Comparison of ENCODE assay signal across 8 cellular contexts in the genomic region with DNA sequence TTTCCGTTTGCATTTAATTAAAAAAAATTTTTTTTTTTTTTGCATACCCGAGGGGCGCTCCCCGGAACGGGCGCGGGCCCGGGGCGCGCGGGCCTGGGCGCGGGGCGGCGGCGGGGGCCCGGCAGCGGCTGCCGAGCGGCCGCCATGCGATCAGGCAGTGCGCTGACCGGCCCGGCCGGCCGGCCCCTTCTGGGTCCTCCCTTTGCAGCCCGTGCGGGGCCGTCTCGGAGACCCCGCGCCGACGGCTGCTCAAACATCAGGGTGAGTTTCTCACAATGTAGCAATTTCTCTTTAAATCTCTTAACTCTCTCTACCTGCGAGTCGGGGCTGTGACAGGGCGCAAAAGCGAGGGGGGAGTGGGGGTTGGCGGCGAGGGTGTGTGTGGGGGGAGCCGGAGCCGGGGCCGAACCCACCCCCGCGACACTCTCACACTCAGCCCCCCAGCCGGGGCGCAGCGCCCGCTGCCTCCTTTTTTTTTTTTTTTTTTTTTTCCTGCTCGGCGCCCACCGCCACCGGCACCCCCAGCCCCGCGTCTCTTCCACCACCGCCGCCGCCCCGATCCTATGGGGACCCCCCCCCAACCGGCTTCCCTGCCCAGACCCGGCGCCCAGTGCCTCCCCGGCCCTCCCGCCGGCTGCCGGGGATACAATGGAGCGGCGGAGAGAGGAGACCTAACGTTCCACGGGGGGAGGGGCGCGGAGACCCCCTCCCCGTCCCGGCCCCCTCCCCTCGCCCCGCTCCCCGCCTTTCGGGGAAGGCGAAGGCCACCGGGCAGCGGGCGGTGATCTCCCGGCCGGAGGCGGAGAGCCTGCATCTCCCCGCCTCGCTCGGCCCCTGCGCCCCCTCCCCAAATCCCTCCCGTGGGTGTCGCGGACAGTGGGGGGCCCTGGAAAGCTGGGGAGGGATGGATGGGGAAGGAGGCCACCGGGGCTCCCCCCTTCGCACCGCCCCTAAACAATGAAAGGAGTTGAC. TPM values are rescaled to one million over a fixed set of nuclear protein-coding genes. Genes with fewer than 3 reads are reported as not detected.
DNase-seq lines count a peak whose midpoint lies in the region; ATAC-seq and TF ChIP-seq lines count a peak whose summit lies in the region.

A gene (plus strand): TSS at position 227 of the 972 bp plus-strand sequence. CDS start 64,441 bp downstream, outside the sequence.

- H3K4me3 ChIP-seq in AG04449 (ENCODE audit: low read depth, low read length) (peak within 1 kb of the TSS; percentile 85), kidney epithelial cell (ENCODE audit: low read depth, low read length) (peak within 1 kb of the TSS; percentile 98)

- ATAC-seq in GM18867 (IDR thresholded peaks at IDR 0.05; ENCODE audit: unreplicated experiment) (peak; percentile 53), HG03095 (IDR thresholded peaks at IDR 0.05; ENCODE audit: unreplicated experiment) (peak; percentile 28)

- TF ChIP-seq CTCF in AG04449 (IDR thresholded peaks at IDR 0.05; ENCODE audit: insufficient read depth, low read length, missing control alignments) (no peak), kidney epithelial cell (IDR thresholded peaks at IDR 0.05; ENCODE audit: insufficient read depth, low read length, poor library complexity, severe bottlenecking) (no peak)

- no peaks in the 10 kb centered on the region for H3K36me3 ChIP-seq in kidney epithelial cell (ENCODE audit: control insufficient read depth, insufficient read depth, low read length)

- CTCF ChIA-PET in AG04449 (lab: Yijun Ruan, JAX), result interaction anchor here (1.1 to 2.2 kb wide), 4 partner anchors 8 to 98 kb away, joined by 3 to 9 read pairs (median 5); a partner anchor contains a TSS

- POLR2A ChIA-PET in AG04449 (lab: Yijun Ruan, JAX), result interaction anchor here (1.4 kb wide), 2 partner anchors 9 to 11 kb away, joined by 5 to 7 read pairs; no protein-coding TSS in a partner anchor

- H3K27me3 ChIP-seq in kidney epithelial cell (ENCODE audit: control insufficient read depth, insufficient read depth, low read length), result no peaks in the 10 kb centered on the region

- DNase-seq in AG04449 (ENCODE audit: low read depth, low spot score) (no peak), NCI-H2196 (lab: John Stamatoyannopoulos, UW; ENCODE audit: unreplicated experiment) (peak; percentile 91), cerebellum (ENCODE audit: low spot score) (peak; percentile 86), kidney epithelial cell (ENCODE audit: low read depth) (no peak)
- peak; percentile 68 to 72 for DNase-seq in activated CD4-positive, alpha-beta T cell treated with anti-CD3 and anti-CD28 coated beads for 24 hours (ENCODE audit: low read depth in 2 of 2)
- DNase-seq in stimulated activated CD4-positive, alpha-beta T cell treated with anti-CD3 and anti-CD28 coated beads, Interleukin-15, amount 100 ng/mL, for 1 hour (ENCODE audit: low read depth in 1 of 2, low spot score in 1 of 2), result peak; percentile 65 to 78

RNA-seq across cellular contexts. Expression of the gene that starts here (rescaled TPM):
- 9.1 TPM for total RNA-seq in cerebellum
- total RNA-seq in kidney epithelial cell, result 11.2 and 13.8 TPM in 2 replicates

Comparison
In these comparisons a context has a peak if more than half of its experiments do, and no peak if none do; other contexts are left out.
1. DNase-seq: peak in NCI-H2196 (single experiment), activated CD4-positive, alpha-beta T cell treated with anti-CD3 and anti-CD28 coated beads for 24 hours (2 of 2), cerebellum (single experiment) and stimulated activated CD4-positive, alpha-beta T cell treated with anti-CD3 and anti-CD28 coated beads, Interleukin-15, amount 100 ng/mL, for 1 hour (2 of 2); none in AG04449 (single experiment) and kidney epithelial cell (single experiment).